In genomic region chr3:14816359-14816758, GRCh38 we compare ENCODE assay signal across 37 cellular contexts. TPM values are rescaled to one million over a fixed set of nuclear protein-coding genes. Genes with fewer than 3 reads are reported as not detected.
"Had no signal": no experiment of that assay in that cellular context is flagged by ENCODE, and none has a peak within 500 bp of the region (broad histone marks: within the 10 kb centered on the region; RNA-seq: fewer than 3 reads in every experiment).

No MANE protein-coding gene starts in this region.

- H3K9me3 ChIP-seq: MG63 had no signal

- DNase-seq: Karpas-422, Kasumi-1, MG63, MM.1S, MV-4-11, NCI-H1048, NCI-H1092, NCI-H1092 treated with DMSO at 0.1 percent for 48 hours, NCI-H1105, NCI-H1105 treated with DMSO at 0.1 percent for 48 hours, NCI-H1417, NCI-H1417 treated with DMSO at 0.1 percent for 48 hours, NCI-H1436, NCI-H1436 treated with DMSO at 0.1 percent for 48 hours, NCI-H146, NCI-H1694, NCI-H1694 treated with DMSO at 0.1 percent for 48 hours, NCI-H187, NCI-H187 treated with DMSO at 0.1 percent for 48 hours, NCI-H1930, NCI-H2029, NCI-H2029 treated with DMSO at 0.1 percent for 48 hours, NCI-H2081, NCI-H2081 treated with DMSO at 0.1 percent for 48 hours, NCI-H2107, NCI-H2171, NCI-H2171 treated with DMSO at 0.1 percent for 48 hours, NCI-H2227 treated with DMSO at 0.1 percent for 48 hours, NCI-H226, NCI-H345, NCI-H446, NCI-H446 treated with DMSO at 0.1 percent for 48 hours, NCI-H510A, NCI-H510A treated with DMSO at 0.1 percent for 48 hours, NCI-H524 had no signal

- H3K36me3 ChIP-seq: MG63 had no signal

- H3K4me3 ChIP-seq: MG63 had no signal

RNA-seq across cellular contexts. Expression of gene FGD5, which starts 2.4 kb away (rescaled TPM):
- total RNA-seq: LHCN-M2, MCF 10A had no signal
